In genomic region chr16:27408012-27408601, GRCh38 we compare ENCODE assay signal across 8 cellular contexts. TPM values are rescaled to one million over a fixed set of nuclear protein-coding genes. Genes with fewer than 3 reads are reported as not detected.
DNase-seq lines count a peak whose midpoint lies in the region; ATAC-seq and TF ChIP-seq lines count a peak whose summit lies in the region.

No MANE protein-coding gene starts in this region.

- intact Hi-C loops in Panc1 (cut with micrococcal nuclease; ENCODE audit: unreplicated experiment) = no loop called here

- POLR2A ChIA-PET in Panc1 (lab: Charles Lee) = no interaction called here

- H3K4me3 ChIP-seq in Panc1 (ENCODE audit: low read depth in 2 of 2, low read length in 2 of 2) = no peak overlapping the region

- H3K27me3 ChIP-seq in Panc1 (ENCODE audit: control insufficient read depth, insufficient read depth, low read length) = no peaks in the 10 kb centered on the region; the same call in none of the 2 replicates

- no peak for TF ChIP-seq CTCF in Panc1 (IDR thresholded peaks at IDR 0.05)

- CTCF ChIA-PET in Panc1 (lab: Charles Lee) = no interaction called here

- H3K27ac ChIP-seq in Panc1 (ENCODE audit: low read length) = no peak overlapping the region

- ATAC-seq in GM21529 (IDR thresholded peaks at IDR 0.05; ENCODE audit: unreplicated experiment) (peak; percentile 44), Panc1 (peak; percentile 43), HG03175 (IDR thresholded peaks at IDR 0.05; ENCODE audit: unreplicated experiment) (no peak)

- peak; percentile 62 for DNase-seq in EH (ENCODE audit: low read depth)
- DNase-seq in Panc1 (ENCODE audit: low read depth, low spot score) = no peak
- DNase-seq in dermis microvascular lymphatic vessel endothelial cell (ENCODE audit: low read depth in 2 of 2) = peak; percentile 23 to 75
- DNase-seq in effector CD8-positive, alpha-beta T cell (lab: John Stamatoyannopoulos, UW) = no peak
- no peak for DNase-seq in islet precursor cell
- no peak for DNase-seq in DMS53 treated with DMSO at 0.1 percent for 48 hours (lab: John Stamatoyannopoulos, UW; ENCODE audit: unreplicated experiment)

- H3K36me3 ChIP-seq in Panc1 (ENCODE audit: control insufficient read depth, insufficient read depth, low read length) = no peaks in the 10 kb centered on the region

- H3K4me1 ChIP-seq in Panc1 (ENCODE audit: control insufficient read depth, insufficient read depth, low read length) = no peaks in the 10 kb centered on the region

- H3K9me3 ChIP-seq in Panc1 (ENCODE audit: control insufficient read depth, insufficient read depth, low read depth, low read length) = no peaks in the 10 kb centered on the region

- in situ Hi-C loops in Panc1 (cut with HindIII; ENCODE audit: low pct_unique_long_range_greater_than_20kb, low sequenced_read_pairs) = no loop called here

- BruUV-seq in Panc1 (replicated peaks; lab: Mats Ljungman, UMichigan) = no TSS peak

RNA-seq across cellular contexts. Expression of gene IL21R, which starts 6.1 kb away (rescaled TPM):
- total RNA-seq in Panc1 (2021; ENCODE audit: unreplicated experiment) (0.10 TPM), dermis microvascular lymphatic vessel endothelial cell (under 0.01 and 0.13 TPM in 2 replicates)
- polyA plus RNA-seq in Panc1 (2012; ENCODE audit: insufficient read length) = 0.07 TPM

Comparison
In these comparisons a context has a peak if more than half of its experiments do, and no peak if none do; other contexts are left out.
1. DNase-seq: peak in EH (single experiment) and dermis microvascular lymphatic vessel endothelial cell (2 of 2); none in Panc1 (single experiment), effector CD8-positive, alpha-beta T cell (single experiment), islet precursor cell (single experiment) and DMS53 treated with DMSO at 0.1 percent for 48 hours (single experiment).